Comparison of ENCODE assay signal across 17 cellular contexts in genomic region chr1:205043866-205044265, GRCh38. TPM values are rescaled to one million over a fixed set of nuclear protein-coding genes. Genes with fewer than 3 reads are reported as not detected.
"Had no signal": no experiment of that assay in that cellular context is flagged by ENCODE, and none has a peak within 500 bp of the region (broad histone marks: within the 10 kb centered on the region; RNA-seq: fewer than 3 reads in every experiment).

No MANE protein-coding gene starts in this region.

- H3K9me3 ChIP-seq: adrenal gland, gastrocnemius medialis, heart right ventricle, left lung, mucosa of descending colon, thoracic aorta had no signal

- H3K4me3 ChIP-seq: adrenal gland, gastrocnemius medialis, left lung, mucosa of descending colon, smooth muscle cell, thoracic aorta had no signal

- H3K36me3 ChIP-seq: adrenal gland, gastrocnemius medialis, heart right ventricle, left lung, thoracic aorta had no signal

- DNase-seq: activated CD4-positive, alpha-beta T cell treated with anti-CD3 and anti-CD28 coated beads for 1 hour; activated CD4-positive, alpha-beta T cell treated with anti-CD3 and anti-CD28 coated beads, Interleukin-2, amount 50 U/mL, for 48 hours; activated naive CD4-positive, alpha-beta T cell treated with anti-CD3 and anti-CD28 coated beads, Interleukin-2, amount 10 ng/mL, durations not matched to agents 7 days and 5 days; adrenal gland; gastrocnemius medialis; heart right ventricle; mucosa of descending colon; naive thymus-derived CD4-positive, alpha-beta T cell; right cardiac atrium; stimulated activated naive CD8-positive, alpha-beta T cell treated with anti-CD3 and anti-CD28 coated beads, Interleukin-15, Interleukin-2, amounts not matched to agents 100 U/mL and 50 U/mL, for 24 hours; T-helper 1 cell; T1000 had no signal

- ATAC-seq: gastrocnemius medialis; left lung; mucosa of descending colon; naive thymus-derived CD4-positive, alpha-beta T cell; right cardiac atrium; stimulated activated naive CD8-positive, alpha-beta T cell treated with anti-CD3 and anti-CD28 coated beads, Interleukin-15, Interleukin-2, amounts not matched to agents 100 U/mL and 50 U/mL, for 24 hours had no signal

- H3K27ac ChIP-seq: adrenal gland, epithelial cell of prostate, gastrocnemius medialis, heart right ventricle, left lung, thoracic aorta had no signal

- H3K27me3 ChIP-seq: adrenal gland had no signal

- H3K4me1 ChIP-seq: adrenal gland, gastrocnemius medialis, left lung had no signal

RNA-seq across cellular contexts. Expression of gene CNTN2, which starts 0.9 kb away (rescaled TPM):
- total RNA-seq: gastrocnemius medialis; left lung; naive thymus-derived CD4-positive, alpha-beta T cell; smooth muscle cell had no signal
- polyA plus RNA-seq: keratinocyte; naive thymus-derived CD4-positive, alpha-beta T cell; smooth muscle cell had no signal
